8 cellular contexts compared by ENCODE assay signal in genomic region chr2:181393472-181393871, GRCh38.
DNase-seq lines count a peak whose midpoint lies in the region; ATAC-seq and TF ChIP-seq lines count a peak whose summit lies in the region.

No MANE protein-coding gene starts in this region.

- no peak for TF ChIP-seq POLR2A in IMR-90 (IDR thresholded peaks at IDR 0.05; ENCODE audit: low read depth, low read length)

- H4K8ac ChIP-seq in IMR-90 (ENCODE audit: low read depth in 2 of 2, low read length in 2 of 2), result peak overlapping the region in 1 of 2 experiments; percentile 57; a peak in 2 of 4 replicates

- peak overlapping the region; percentile 87 to 88 for H3K27ac Mint-ChIP-seq in T-cell

- no CpG with 5 or more reads among the region's 1 CpG for WGBS in IMR-90 (ENCODE audit: extremely low coverage in 2 of 2, insufficient read length in 1 of 2), 2 experiments
- WGBS in hepatocyte (ENCODE audit: low lambda C conversion rate, missing lambda C conversion rate), result 33% methylated on average over 1 of the region's 1 CpG

- peak; percentile 83 for ATAC-seq in IMR-90 (ENCODE audit: low read depth)
- peak in 3 of 4 experiments; percentile 41 to 56 (median 53) for ATAC-seq in T-cell (replicated peaks in 1 of 4)
- no peak for ATAC-seq in HG03025 (IDR thresholded peaks at IDR 0.05; ENCODE audit: low FRiP score, unreplicated experiment)
- ATAC-seq in GM19455 (IDR thresholded peaks at IDR 0.05; ENCODE audit: unreplicated experiment), result no peak

- no peak overlapping the region for H2AK9ac ChIP-seq in IMR-90 (replicated peaks; ENCODE audit: low read depth, low read length, poor library complexity)

- no peak overlapping the region for H4K91ac ChIP-seq in IMR-90 (ENCODE audit: insufficient read depth, low read depth, low read length)

- H2BK15ac ChIP-seq in IMR-90 (ENCODE audit: low read depth, low read length), result no peak overlapping the region

- peaks cover 30 to 32% (median 31%) of the 10 kb centered on the region in 3 donors for H3K4me1 Mint-ChIP-seq in T-cell

- no peaks in the 10 kb centered on the region for H3K27me3 Mint-ChIP-seq in T-cell

- H2AK5ac ChIP-seq in IMR-90 (ENCODE audit: low read depth, low read length), result no peak overlapping the region

- no peak overlapping the region for H3K23ac ChIP-seq in IMR-90 (ENCODE audit: low read depth, low read length)

- TF ChIP-seq CTCF in GM13977 (IDR thresholded peaks at IDR 0.05; ENCODE audit: extremely low read depth, insufficient read depth, missing control alignments) (no peak), IMR-90 (conservative IDR thresholded peaks at IDR 0.05; ENCODE audit: low read depth, low read length) (no peak), hepatocyte (IDR thresholded peaks at IDR 0.05; ENCODE audit: poor library complexity) (no peak)

- H3K36me3 Mint-ChIP-seq in T-cell, result peaks cover 3% of the 10 kb centered on the region

- H2BK120ac ChIP-seq in IMR-90 (ENCODE audit: low read depth, low read length), result peak overlapping the region; percentile 21; the same call in 1 of the 2 replicates

- peak overlapping the region; percentile 49 for H3K4me3 ChIP-seq in ACC112 (ENCODE audit: low read depth, low read length)
- peak overlapping the region; percentile 16; the same call in 1 of the 2 replicates for H3K4me3 ChIP-seq in IMR-90 (ENCODE audit: insufficient read depth, low read depth, low read length)
- H3K4me3 ChIP-seq in hepatocyte, result no peak overlapping the region

- no peak overlapping the region for H3K9ac ChIP-seq in IMR-90 (ENCODE audit: low read depth, low read length)

- peak overlapping the region; percentile 92 for H4K5ac ChIP-seq in IMR-90 (ENCODE audit: low read depth, low read length)

- H3K27me3 ChIP-seq in ACC112 (ENCODE audit: insufficient read depth, low read length) (no peaks in the 10 kb centered on the region), IMR-90 (ENCODE audit: control insufficient read depth, insufficient read depth, low read length) (no peaks in the 10 kb centered on the region), hepatocyte (no peaks in the 10 kb centered on the region)

- H3K36me3 ChIP-seq in ACC112 (ENCODE audit: insufficient read depth, low read length) (no peaks in the 10 kb centered on the region), IMR-90 (ENCODE audit: control insufficient read depth, insufficient read depth, low read length) (no peaks in the 10 kb centered on the region), hepatocyte (replicated peaks; ENCODE audit: insufficient read depth, low read depth) (no peaks in the 10 kb centered on the region)

- no peaks in the 10 kb centered on the region for H3K79me1 ChIP-seq in IMR-90 (ENCODE audit: low read depth in 1 of 2, low read length in 2 of 2)

- POLR2A ChIA-PET in IMR-90 (lab: Charles Lee; ENCODE audit: unreplicated experiment), result no interaction called here
- POLR2A ChIA-PET in T-cell (lab: Charles Lee), result interaction anchor here in 1 of 2 donors (0.7 kb wide), 1 partner anchor 290 kb away, joined by 4 read pairs; no protein-coding TSS in a partner anchor

- H3K4me1 ChIP-seq in ACC112 (ENCODE audit: control insufficient read depth, insufficient read depth, low read length, unreplicated experiment), result no peaks in the 10 kb centered on the region
- no peaks in the 10 kb centered on the region for H3K4me1 ChIP-seq in IMR-90 (ENCODE audit: control insufficient read depth, insufficient read depth, low read length)
- no peaks in the 10 kb centered on the region for H3K4me1 ChIP-seq in hepatocyte (ENCODE audit: insufficient read depth)

- no peak overlapping the region for H3K56ac ChIP-seq in IMR-90 (ENCODE audit: extremely low read depth, insufficient read depth, low read length)

- H3K9me1 ChIP-seq in IMR-90 (ENCODE audit: insufficient read depth, low read length), result peaks cover 3% of the 10 kb centered on the region; the same call in 1 of the 2 replicates

- intact Hi-C loops in IMR-90 (cut with micrococcal nuclease), result no loop called here

- H3K4ac ChIP-seq in IMR-90 (ENCODE audit: low read depth, low read length), result no peak overlapping the region

- H3K79me2 ChIP-seq in ACC112 (ENCODE audit: control insufficient read depth, insufficient read depth, low read length, unreplicated experiment) (no peaks in the 10 kb centered on the region), hepatocyte (no peaks in the 10 kb centered on the region)

- TF ChIP-seq RAD21 in IMR-90 (IDR thresholded peaks at IDR 0.05; ENCODE audit: low read length), result no peak

- no peak overlapping the region for H3K14ac ChIP-seq in IMR-90 (replicated peaks; ENCODE audit: low read depth, low read length)

- H3K9me3 ChIP-seq in IMR-90 (ENCODE audit: control insufficient read depth, insufficient read depth, low read length), result no peaks in the 10 kb centered on the region
- H3K9me3 ChIP-seq in hepatocyte (ENCODE audit: low read depth), result no peaks in the 10 kb centered on the region

- H2AFZ ChIP-seq in ACC112 (ENCODE audit: low read length, unreplicated experiment) (peak overlapping the region; percentile 82), IMR-90 (replicated peaks; ENCODE audit: low read length, poor library complexity) (no peak overlapping the region), hepatocyte (peak overlapping the region; percentile 3)

- no peak overlapping the region for H2BK20ac ChIP-seq in IMR-90 (ENCODE audit: low read depth, low read length)

- CTCF ChIA-PET in IMR-90 (lab: Yijun Ruan, JAX), result no interaction called here
- CTCF ChIA-PET in T-cell (lab: Charles Lee), result interaction anchor here in 1 of 2 donors (1.0 to 1.1 kb wide), 2 partner anchors 89 to 413 kb away, joined by 3 read pairs; partner anchors contain the start of gene UBE2E3

- in situ Hi-C loops in GM13977 (cut with MboI; ENCODE audit: low pct_unique_long_range_greater_than_20kb, low sequenced_read_pairs, unreplicated experiment) (no loop called here), IMR-90 (cut with MboI; ENCODE audit: low sequenced_read_pairs) (no loop called here)

- H3K18ac ChIP-seq in IMR-90 (ENCODE audit: low read depth, low read length), result peak overlapping the region; percentile 72

- BruUV-seq in IMR-90 (replicated peaks; lab: Mats Ljungman, UMichigan), result no TSS peak

- H3K9me2 ChIP-seq in hepatocyte (replicated peaks; ENCODE audit: insufficient read depth), result no peaks in the 10 kb centered on the region

- H3K27ac ChIP-seq in ACC112 (ENCODE audit: low read depth, low read length) (peak overlapping the region; percentile 77), IMR-90 (ENCODE audit: insufficient read depth, low read length) (no peak overlapping the region), hepatocyte (no peak overlapping the region)

- H4K20me1 ChIP-seq in IMR-90 (ENCODE audit: insufficient read depth, low read length) (no peaks in the 10 kb centered on the region), hepatocyte (ENCODE audit: insufficient read depth, poor library complexity, severe bottlenecking) (no peaks in the 10 kb centered on the region)

- DNase-seq in GM13977 (ENCODE audit: low spot score), result peak; percentile 32
- DNase-seq in IMR-90, result peak; percentile 71
- peak in 1 of 34 experiments; percentile 15 for DNase-seq in T-cell
- DNase-seq in hepatocyte (ENCODE audit: low spot score), result no peak
- DNase-seq in ecto neural progenitor cell (ENCODE audit: low spot score), result no peak

- peak overlapping the region; percentile 41 for H2BK5ac ChIP-seq in IMR-90 (ENCODE audit: low read depth, low read length, poor library complexity, severe bottlenecking)

- peak overlapping the region; percentile 56 to 76 (median 68) for H3K4me3 Mint-ChIP-seq in T-cell

- H3K4me2 ChIP-seq in IMR-90 (ENCODE audit: low read depth, low read length), result peak overlapping the region; percentile 99
- H3K4me2 ChIP-seq in hepatocyte, result peak overlapping the region; percentile 25

- no peaks in the 10 kb centered on the region for H3K9me3 Mint-ChIP-seq in T-cell

- dilution Hi-C loops in IMR-90 (cut with HindIII; ENCODE audit: low sequenced_read_pairs, unreplicated experiment), result no loop called here

TF ChIP-seq in IMR-90, 13 proteins besides CTCF, POLR2A, EP300 and RAD21:
- TF ChIP-seq USF2 (IDR thresholded peaks at IDR 0.05; ENCODE audit: low read depth, low read length) (no peak), RFX5 (IDR thresholded peaks at IDR 0.05; ENCODE audit: low read depth, low read length) (no peak), ELK1 (IDR thresholded peaks at IDR 0.05; ENCODE audit: borderline replicate concordance, low read depth, low read length) (no peak), CEBPB (IDR thresholded peaks at IDR 0.05; ENCODE audit: low read depth, low read length) (no peak), RCOR1 (IDR thresholded peaks at IDR 0.05; ENCODE audit: insufficient replicate concordance, low read length) (no peak), SMC3 (IDR thresholded peaks at IDR 0.05; ENCODE audit: low read depth, low read length) (no peak), BHLHE40 (IDR thresholded peaks at IDR 0.05; ENCODE audit: low read depth, low read length) (no peak), MXI1 (IDR thresholded peaks at IDR 0.05; ENCODE audit: borderline replicate concordance, low read depth, low read length) (no peak), CHD1 (IDR thresholded peaks at IDR 0.05; ENCODE audit: low read depth, low read length) (no peak), MAZ (IDR thresholded peaks at IDR 0.05; ENCODE audit: borderline replicate concordance, low read depth, low read length) (no peak), NFE2L2 (IDR thresholded peaks at IDR 0.05; ENCODE audit: low read depth, low read length) (no peak), FOS (IDR thresholded peaks at IDR 0.05; ENCODE audit: low read depth, low read length) (no peak), MAFK (IDR thresholded peaks at IDR 0.05; ENCODE audit: low read depth, low read length) (no peak)

Comparison
In these comparisons a context has a peak if more than half of its experiments do, and no peak if none do; other contexts are left out.
1. DNase-seq: peak in GM13977 (single experiment) and IMR-90 (single experiment); none in hepatocyte (single experiment) and ecto neural progenitor cell (single experiment).
2. ATAC-seq: peak in IMR-90 (single experiment) and T-cell (3 of 4); none in HG03025 (single experiment) and GM19455 (single experiment).